In genomic region chr6:27892596-27893058, GRCh38 we compare ENCODE assay signal across 8 cellular contexts.
A peak's percentile ranks its signal among the peaks of the same experiment; 100 is the strongest.
DNase-seq lines count a peak whose midpoint lies in the region; ATAC-seq and TF ChIP-seq lines count a peak whose summit lies in the region.

No MANE protein-coding gene starts in this region.

- peaks cover 7% of the 10 kb centered on the region for H3K27me3 Mint-ChIP-seq in nephron progenitor cell (ENCODE audit: low read depth, poor library complexity)

- peaks cover 36% of the 10 kb centered on the region for H3K4me1 Mint-ChIP-seq in nephron progenitor cell

- TF ChIP-seq CTCF in choroid plexus epithelial cell (conservative IDR thresholded peaks at IDR 0.05; ENCODE audit: low read depth, low read length) (no peak), nephron progenitor cell (IDR thresholded peaks at IDR 0.05) (no peak)

- DNase-seq in choroid plexus epithelial cell (ENCODE audit: low read depth), result peak; percentile 38
- no peak for DNase-seq in nephron progenitor cell
- DNase-seq in EL, result no peak

- H3K36me3 ChIP-seq in BLaER1 treated with 17β-estradiol and CSF1 and Interleukin-3, amounts not matched to agents 10 nM and 100 nM, result no peaks in the 10 kb centered on the region
- H3K36me3 ChIP-seq in KOPT-K1 (ENCODE audit: insufficient read depth, low read length), result no peaks in the 10 kb centered on the region

- H3K27me3 ChIP-seq in BLaER1 treated with 17β-estradiol and CSF1 and Interleukin-3, amounts not matched to agents 10 nM and 100 nM, result no peaks in the 10 kb centered on the region

- H3K9me3 ChIP-seq in BLaER1 treated with 17β-estradiol and CSF1 and Interleukin-3, amounts not matched to agents 10 nM and 100 nM (replicated peaks in 1 of 11), result no peaks in the 10 kb centered on the region
- no peaks in the 10 kb centered on the region for H3K9me3 ChIP-seq in KOPT-K1 (ENCODE audit: insufficient read depth, low read length, poor library complexity, severe bottlenecking)

- H3K9ac ChIP-seq in BLaER1 treated with 17β-estradiol and CSF1 and Interleukin-3, amounts not matched to agents 10 nM and 100 nM, result peak overlapping the region; percentile 86 to 99 (median 97)

- peak overlapping the region; percentile 69 to 87 (median 81) for H3K4me3 ChIP-seq in BLaER1 treated with 17β-estradiol and CSF1 and Interleukin-3, amounts not matched to agents 10 nM and 100 nM
- peak overlapping the region; percentile 71 for H3K4me3 ChIP-seq in choroid plexus epithelial cell (ENCODE audit: low read depth, low read length)

- H3K9me3 Mint-ChIP-seq in nephron progenitor cell, result no peaks in the 10 kb centered on the region

- peaks cover 50 to 65% (median 55%) of the 10 kb centered on the region in 10 experiments for H3K4me1 ChIP-seq in BLaER1 treated with 17β-estradiol and CSF1 and Interleukin-3, amounts not matched to agents 10 nM and 100 nM

- ATAC-seq in GM19328 (IDR thresholded peaks at IDR 0.05; ENCODE audit: unreplicated experiment), result no peak
- ATAC-seq in HG02884 (IDR thresholded peaks at IDR 0.05; ENCODE audit: unreplicated experiment), result no peak
- ATAC-seq in HG03045 (IDR thresholded peaks at IDR 0.05; ENCODE audit: unreplicated experiment), result no peak

- peak overlapping the region; percentile 71 to 99 (median 95) for H3K27ac ChIP-seq in BLaER1 treated with 17β-estradiol and CSF1 and Interleukin-3, amounts not matched to agents 10 nM and 100 nM
- H3K27ac ChIP-seq in KOPT-K1 (ENCODE audit: low read depth, low read length, poor library complexity, severe bottlenecking), result peak overlapping the region; percentile 98

- no peaks in the 10 kb centered on the region for H3K36me3 Mint-ChIP-seq in nephron progenitor cell (ENCODE audit: low read depth)

- H4K20me1 ChIP-seq in BLaER1 treated with 17β-estradiol and CSF1 and Interleukin-3, amounts not matched to agents 10 nM and 100 nM, result peaks cover 0 to 14% (median 0%) of the 10 kb centered on the region in 11 experiments; a peak in 4 of 22 replicates

- peak overlapping the region; percentile 100 for H3K27ac Mint-ChIP-seq in nephron progenitor cell

- H3K4me3 Mint-ChIP-seq in nephron progenitor cell, result no peak overlapping the region

- H3K4me2 ChIP-seq in BLaER1 treated with 17β-estradiol and CSF1 and Interleukin-3, amounts not matched to agents 10 nM and 100 nM, result peak overlapping the region; percentile 70 to 96 (median 83)
